8 cellular contexts compared by ENCODE assay signal in genomic region chr18:3129053-3129864, GRCh38.
A peak's percentile ranks its signal among the peaks of the same experiment; 100 is the strongest.
DNase-seq lines count a peak whose midpoint lies in the region; ATAC-seq and TF ChIP-seq lines count a peak whose summit lies in the region.

No MANE protein-coding gene starts in this region.

- no peak overlapping the region for H4K91ac ChIP-seq in neuronal stem cell (ENCODE audit: low read depth, low read length, poor library complexity)

- no peak overlapping the region for H3K9ac ChIP-seq in neuronal stem cell (ENCODE audit: low read depth, low read length, poor library complexity)

- DNase-seq in Calu3 (peak; percentile 40), HT1080 (ENCODE audit: low read depth) (peak; percentile 69), RWPE1 (ENCODE audit: low spot score) (peak; percentile 78), fibroblast of the aortic adventitia (ENCODE audit: low read depth) (peak; percentile 77), neuronal stem cell (ENCODE audit: low spot score) (peak; percentile 72), substantia nigra (lab: John Stamatoyannopoulos, UW) (peak; percentile 7 to 94 (median 76))

- H3K27ac ChIP-seq in RWPE1 (no peak overlapping the region), neuronal stem cell (replicated peaks; ENCODE audit: low read length) (no peak overlapping the region), substantia nigra (ENCODE audit: low read depth, low read length, poor library complexity, severe bottlenecking) (peak overlapping the region; percentile 73)

- no peaks in the 10 kb centered on the region for H3K79me1 ChIP-seq in neuronal stem cell (ENCODE audit: low read depth, low read length)

- no peak overlapping the region for H2BK5ac ChIP-seq in neuronal stem cell (ENCODE audit: low read length)

- no peak overlapping the region for H3K18ac ChIP-seq in neuronal stem cell (ENCODE audit: low read length)

- POLR2A ChIA-PET in RWPE1 (lab: Yijun Ruan, JAX; ENCODE audit: low non-redundant PET) = no interaction called here

- H2AFZ ChIP-seq in neuronal stem cell (ENCODE audit: low read length) = peak overlapping the region; percentile 81

- no peaks in the 10 kb centered on the region for H3K36me3 Mint-ChIP-seq in Calu3 (ENCODE audit: insufficient read depth, unreplicated experiment)
- no peaks in the 10 kb centered on the region for H3K36me3 Mint-ChIP-seq in activated T-helper 17 cell treated with anti-CD3 and anti-CD28 coated beads, Interleukin-2, amount 50 U/mL, for 72 hours (ENCODE audit: low read depth)

- H3K23ac ChIP-seq in neuronal stem cell (ENCODE audit: low read depth, low read length, poor library complexity) = no peak overlapping the region

- no peaks in the 10 kb centered on the region for H3K36me3 ChIP-seq in neuronal stem cell (replicated peaks in 1 of 2; ENCODE audit: control insufficient read depth in 2 of 2, insufficient read depth in 2 of 2, low read length in 2 of 2)

- H2AK5ac ChIP-seq in neuronal stem cell (ENCODE audit: low read depth, low read length) = no peak overlapping the region

- no peak overlapping the region for H2BK12ac ChIP-seq in neuronal stem cell (ENCODE audit: low read length)

- TF ChIP-seq CTCF in Calu3 (IDR thresholded peaks at IDR 0.05; ENCODE audit: unreplicated experiment) (peak; percentile 56), RWPE1 (conservative IDR thresholded peaks at IDR 0.05; ENCODE audit: low read depth) (peak; percentile 83), fibroblast of the aortic adventitia (IDR thresholded peaks at IDR 0.05; ENCODE audit: insufficient read depth, low read length) (peak; percentile 88)

- no peaks in the 10 kb centered on the region for H3K9me3 Mint-ChIP-seq in Calu3 (ENCODE audit: low read depth, unreplicated experiment)
- H3K9me3 Mint-ChIP-seq in activated T-helper 17 cell treated with anti-CD3 and anti-CD28 coated beads, Interleukin-2, amount 50 U/mL, for 72 hours = no peaks in the 10 kb centered on the region

- intact Hi-C loops in Calu3 (cut with micrococcal nuclease; ENCODE audit: unreplicated experiment) = no loop called here

- no peak overlapping the region for H4K8ac ChIP-seq in neuronal stem cell (ENCODE audit: low read depth, low read length)

- no peaks in the 10 kb centered on the region for H3K27me3 Mint-ChIP-seq in Calu3 (ENCODE audit: unreplicated experiment)
- H3K27me3 Mint-ChIP-seq in activated T-helper 17 cell treated with anti-CD3 and anti-CD28 coated beads, Interleukin-2, amount 50 U/mL, for 72 hours = no peaks in the 10 kb centered on the region

- H3K27me3 ChIP-seq in neuronal stem cell (ENCODE audit: control insufficient read depth in 3 of 3, insufficient read depth in 3 of 3, low read depth in 1 of 3, low read length in 3 of 3) = no peaks in the 10 kb centered on the region

- no peaks in the 10 kb centered on the region for H3K4me1 Mint-ChIP-seq in Calu3 (ENCODE audit: low read depth, unreplicated experiment)
- H3K4me1 Mint-ChIP-seq in activated T-helper 17 cell treated with anti-CD3 and anti-CD28 coated beads, Interleukin-2, amount 50 U/mL, for 72 hours = peaks cover 6% of the 10 kb centered on the region

- peak overlapping the region; percentile 23 for H3K4me2 ChIP-seq in neuronal stem cell (ENCODE audit: insufficient read depth, low read length, poor library complexity, severe bottlenecking)

- H3K14ac ChIP-seq in neuronal stem cell (ENCODE audit: low read length) = no peak overlapping the region

- no peak overlapping the region for H2BK15ac ChIP-seq in neuronal stem cell (ENCODE audit: low read length)

- no peak overlapping the region for H3K4ac ChIP-seq in neuronal stem cell (ENCODE audit: low read length)

- ATAC-seq in GM21367 (IDR thresholded peaks at IDR 0.05; ENCODE audit: unreplicated experiment) = peak; percentile 90
- ATAC-seq in activated T-helper 17 cell treated with anti-CD3 and anti-CD28 coated beads, Interleukin-2, amount 50 U/mL, for 72 hours (replicated peaks) = peak; percentile 99

- CTCF ChIA-PET in Calu3 (lab: Charles Lee) (no interaction called here), RWPE1 (lab: Yijun Ruan, JAX) (interaction anchor here (0.6 to 1.3 kb wide), 19 partner anchors 9 to 588 kb away, joined by 3 to 6 read pairs (median 3); no protein-coding TSS in a partner anchor)

- WGBS in neuronal stem cell (ENCODE audit: extremely low coverage in 2 of 2, insufficient read length in 2 of 2, insufficient replicate concordance in 1 of 2), 2 donors = no CpG with 5 or more reads among the region's 16 CpGs

- no peak overlapping the region for H3K27ac Mint-ChIP-seq in Calu3 (ENCODE audit: unreplicated experiment)
- H3K27ac Mint-ChIP-seq in activated T-helper 17 cell treated with anti-CD3 and anti-CD28 coated beads, Interleukin-2, amount 50 U/mL, for 72 hours = peak overlapping the region; percentile 42

- BruUV-seq in Calu3 (replicated peaks; lab: Mats Ljungman, UMichigan) = no TSS peak

- no peak overlapping the region for H3K4me3 ChIP-seq in fibroblast of the aortic adventitia (ENCODE audit: low read depth, low read length)
- no peak overlapping the region for H3K4me3 ChIP-seq in neuronal stem cell (ENCODE audit: low read length in 2 of 2)

- H3K4me3 Mint-ChIP-seq in Calu3 (ENCODE audit: low read depth, unreplicated experiment) = no peak overlapping the region
- H3K4me3 Mint-ChIP-seq in activated T-helper 17 cell treated with anti-CD3 and anti-CD28 coated beads, Interleukin-2, amount 50 U/mL, for 72 hours = peak overlapping the region; percentile 36

- H2BK120ac ChIP-seq in neuronal stem cell (ENCODE audit: low read depth, low read length) = no peak overlapping the region

- H3K4me1 ChIP-seq in neuronal stem cell (ENCODE audit: control insufficient read depth in 2 of 2, insufficient read depth in 1 of 2, low read depth in 1 of 2, low read length in 2 of 2) = peaks cover 0 to 2% of the 10 kb centered on the region in 2 donors

- H3K9me3 ChIP-seq in neuronal stem cell (replicated peaks in 1 of 2; ENCODE audit: control insufficient read depth in 2 of 2, insufficient read depth in 1 of 2, low read depth in 1 of 2, low read length in 2 of 2) = peaks cover 0 to 2% of the 10 kb centered on the region in 2 donors
